Comparison of ENCODE assay signal across 1 cellular context in the genomic region with DNA sequence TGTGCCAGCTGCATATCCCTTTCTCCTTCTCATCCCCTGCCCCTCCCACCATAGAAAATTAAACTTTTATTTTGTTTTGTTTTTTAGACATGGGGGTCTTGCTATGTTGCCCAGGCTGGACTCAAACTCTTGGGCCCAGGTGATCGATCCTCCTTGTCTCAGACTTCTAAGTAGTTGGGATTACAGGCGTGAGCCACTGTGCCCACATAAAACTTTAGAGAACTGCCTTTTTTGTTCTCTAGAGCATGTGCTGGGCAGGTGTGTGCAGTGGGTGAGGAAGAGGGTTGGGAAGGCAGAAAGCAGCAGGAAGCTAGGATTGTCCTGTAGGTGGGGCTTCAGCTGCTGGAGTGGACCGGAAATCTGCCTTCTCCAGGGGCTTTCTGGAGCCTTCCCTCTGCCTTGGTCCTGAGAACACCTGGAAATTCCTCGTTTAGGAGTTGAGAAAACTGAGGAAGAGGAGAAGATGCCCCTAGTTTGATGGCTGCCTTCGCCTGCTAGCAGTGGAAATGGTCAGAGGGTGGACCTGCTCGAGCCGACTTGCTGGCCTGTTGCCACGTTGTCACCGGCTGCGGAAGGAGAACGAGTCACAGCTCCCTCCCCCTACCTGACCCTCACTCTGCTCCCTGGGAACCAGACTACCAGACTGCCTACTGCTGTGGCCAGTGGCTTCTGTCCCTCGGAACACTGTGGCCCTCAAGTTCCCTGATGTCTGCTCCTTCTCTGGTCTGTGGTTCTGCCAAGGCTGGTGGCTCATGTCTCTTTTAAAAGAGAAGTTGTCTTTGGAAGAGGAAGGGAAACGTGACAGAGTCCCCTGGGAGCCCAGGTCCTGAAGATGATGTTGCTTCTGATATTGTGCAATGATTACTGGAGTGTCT.
TF ChIP-seq lines count a peak whose summit lies in the region.

No MANE protein-coding gene starts in this region.

TF ChIP-seq in K562, 482 proteins besides CTCF, POLR2A, EP300 and RAD21 (continued from another document and continues in another):
- TF ChIP-seq, protein P1, sequence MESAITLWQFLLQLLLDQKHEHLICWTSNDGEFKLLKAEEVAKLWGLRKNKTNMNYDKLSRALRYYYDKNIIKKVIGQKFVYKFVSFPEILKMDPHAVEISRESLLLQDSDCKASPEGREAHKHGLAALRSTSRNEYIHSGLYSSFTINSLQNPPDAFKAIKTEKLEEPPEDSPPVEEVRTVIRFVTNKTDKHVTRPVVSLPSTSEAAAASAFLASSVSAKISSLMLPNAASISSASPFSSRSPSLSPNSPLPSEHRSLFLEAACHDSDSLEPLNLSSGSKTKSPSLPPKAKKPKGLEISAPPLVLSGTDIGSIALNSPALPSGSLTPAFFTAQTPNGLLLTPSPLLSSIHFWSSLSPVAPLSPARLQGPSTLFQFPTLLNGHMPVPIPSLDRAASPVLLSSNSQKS (CRISPR knock-in tag; IDR thresholded peaks at IDR 0.05), result no peak
- TF ChIP-seq ZC3H11A (IDR thresholded peaks at IDR 0.05; ENCODE audit: low read depth, low read length) (no peak), ZNF780A (CRISPR knock-in tag; IDR thresholded peaks at IDR 0.05) (no peak), RBM22 (IDR thresholded peaks at IDR 0.05; ENCODE audit: low read depth, low read length, poor library complexity, severe bottlenecking) (no peak), SP2 (IDR thresholded peaks at IDR 0.05; ENCODE audit: extremely low read depth, low read depth, low read length, poor library complexity, severe bottlenecking) (no peak), PCBP2 (IDR thresholded peaks at IDR 0.05; ENCODE audit: low read depth, low read length, poor library complexity, severe bottlenecking) (no peak), ZNF174 (CRISPR knock-in tag; IDR thresholded peaks at IDR 0.05) (no peak), CHD1 (IDR thresholded peaks at IDR 0.05; ENCODE audit: low read length) (no peak), CEBPB (tag; IDR thresholded peaks at IDR 0.05) (peak; percentile 89), CREB3L1 (IDR thresholded peaks at IDR 0.05; ENCODE audit: borderline replicate concordance, low read depth) (peak; percentile 93), YBX1 (IDR thresholded peaks at IDR 0.05) (no peak), ETV5 (CRISPR knock-in tag; IDR thresholded peaks at IDR 0.05; ENCODE audit: low read depth) (0 out of 2 replicates have a peak, but pooled peaks have one; percentile 35), PRMT5 (CRISPR knock-in tag; IDR thresholded peaks at IDR 0.05) (no peak), TFE3 (CRISPR knock-in tag; IDR thresholded peaks at IDR 0.05) (no peak), SMARCB1 (IDR thresholded peaks at IDR 0.05; ENCODE audit: insufficient read length, low read depth) (no peak), GMEB1 (CRISPR knock-in tag; IDR thresholded peaks at IDR 0.05) (no peak), ZNF354B (CRISPR knock-in tag; IDR thresholded peaks at IDR 0.05) (no peak), HDAC8 (tag; IDR thresholded peaks at IDR 0.05) (no peak), SRSF1 (IDR thresholded peaks at IDR 0.05; ENCODE audit: low read depth, low read length) (no peak), ZFP1 (CRISPR knock-in tag; IDR thresholded peaks at IDR 0.05) (no peak), TCF15 (CRISPR knock-in tag; IDR thresholded peaks at IDR 0.05) (no peak), NEUROD1 (IDR thresholded peaks at IDR 0.05; ENCODE audit: borderline replicate concordance, low read depth, low read length, partially characterized antibody) (no peak), TGIF2 (CRISPR knock-in tag; IDR thresholded peaks at IDR 0.05) (no peak), RAD51 (IDR thresholded peaks at IDR 0.05; ENCODE audit: borderline replicate concordance, low read depth) (no peak), ARID1B (IDR thresholded peaks at IDR 0.05) (no peak), L3MBTL2 (IDR thresholded peaks at IDR 0.05) (peak; percentile 77), ZNF282 (CRISPR knock-in tag; IDR thresholded peaks at IDR 0.05) (no peak), HIVEP1 (CRISPR knock-in tag; IDR thresholded peaks at IDR 0.05) (no peak), NFE2L1 (tag; IDR thresholded peaks at IDR 0.05; ENCODE audit: borderline replicate concordance, low read depth) (no peak), POLR2B (IDR thresholded peaks at IDR 0.05; ENCODE audit: low read depth, partially characterized antibody) (no peak), E2F6 (IDR thresholded peaks at IDR 0.05; ENCODE audit: borderline replicate concordance in 1 of 2, extremely low read depth in 1 of 2, insufficient read depth in 1 of 2, insufficient read length in 1 of 2, low read depth in 1 of 2, low read length in 1 of 2, poor library complexity in 1 of 2, severe bottlenecking in 1 of 2) (peak in 1 of 2 experiments; percentile 29), ZNF124 (CRISPR knock-in tag; IDR thresholded peaks at IDR 0.05) (no peak), RBM14 (IDR thresholded peaks at IDR 0.05; ENCODE audit: borderline replicate concordance, insufficient read depth, low read depth, low read length) (no peak)
- TF ChIP-seq, protein P2, sequence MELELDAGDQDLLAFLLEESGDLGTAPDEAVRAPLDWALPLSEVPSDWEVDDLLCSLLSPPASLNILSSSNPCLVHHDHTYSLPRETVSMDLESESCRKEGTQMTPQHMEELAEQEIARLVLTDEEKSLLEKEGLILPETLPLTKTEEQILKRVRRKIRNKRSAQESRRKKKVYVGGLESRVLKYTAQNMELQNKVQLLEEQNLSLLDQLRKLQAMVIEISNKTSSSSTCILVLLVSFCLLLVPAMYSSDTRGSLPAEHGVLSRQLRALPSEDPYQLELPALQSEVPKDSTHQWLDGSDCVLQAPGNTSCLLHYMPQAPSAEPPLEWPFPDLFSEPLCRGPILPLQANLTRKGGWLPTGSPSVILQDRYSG (tag; conservative IDR thresholded peaks at IDR 0.05; ENCODE audit: low read depth), result no peak
- TF ChIP-seq, protein P3, sequence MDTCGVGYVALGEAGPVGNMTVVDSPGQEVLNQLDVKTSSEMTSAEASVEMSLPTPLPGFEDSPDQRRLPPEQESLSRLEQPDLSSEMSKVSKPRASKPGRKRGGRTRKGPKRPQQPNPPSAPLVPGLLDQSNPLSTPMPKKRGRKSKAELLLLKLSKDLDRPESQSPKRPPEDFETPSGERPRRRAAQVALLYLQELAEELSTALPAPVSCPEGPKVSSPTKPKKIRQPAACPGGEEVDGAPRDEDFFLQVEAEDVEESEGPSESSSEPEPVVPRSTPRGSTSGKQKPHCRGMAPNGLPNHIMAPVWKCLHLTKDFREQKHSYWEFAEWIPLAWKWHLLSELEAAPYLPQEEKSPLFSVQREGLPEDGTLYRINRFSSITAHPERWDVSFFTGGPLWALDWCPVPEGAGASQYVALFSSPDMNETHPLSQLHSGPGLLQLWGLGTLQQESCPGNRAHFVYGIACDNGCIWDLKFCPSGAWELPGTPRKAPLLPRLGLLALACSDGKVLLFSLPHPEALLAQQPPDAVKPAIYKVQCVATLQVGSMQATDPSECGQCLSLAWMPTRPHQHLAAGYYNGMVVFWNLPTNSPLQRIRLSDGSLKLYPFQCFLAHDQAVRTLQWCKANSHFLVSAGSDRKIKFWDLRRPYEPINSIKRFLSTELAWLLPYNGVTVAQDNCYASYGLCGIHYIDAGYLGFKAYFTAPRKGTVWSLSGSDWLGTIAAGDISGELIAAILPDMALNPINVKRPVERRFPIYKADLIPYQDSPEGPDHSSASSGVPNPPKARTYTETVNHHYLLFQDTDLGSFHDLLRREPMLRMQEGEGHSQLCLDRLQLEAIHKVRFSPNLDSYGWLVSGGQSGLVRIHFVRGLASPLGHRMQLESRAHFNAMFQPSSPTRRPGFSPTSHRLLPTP (IDR thresholded peaks at IDR 0.05; ENCODE audit: borderline replicate concordance, extremely low read depth, insufficient read length), result no peak
- TF ChIP-seq, protein P4, sequence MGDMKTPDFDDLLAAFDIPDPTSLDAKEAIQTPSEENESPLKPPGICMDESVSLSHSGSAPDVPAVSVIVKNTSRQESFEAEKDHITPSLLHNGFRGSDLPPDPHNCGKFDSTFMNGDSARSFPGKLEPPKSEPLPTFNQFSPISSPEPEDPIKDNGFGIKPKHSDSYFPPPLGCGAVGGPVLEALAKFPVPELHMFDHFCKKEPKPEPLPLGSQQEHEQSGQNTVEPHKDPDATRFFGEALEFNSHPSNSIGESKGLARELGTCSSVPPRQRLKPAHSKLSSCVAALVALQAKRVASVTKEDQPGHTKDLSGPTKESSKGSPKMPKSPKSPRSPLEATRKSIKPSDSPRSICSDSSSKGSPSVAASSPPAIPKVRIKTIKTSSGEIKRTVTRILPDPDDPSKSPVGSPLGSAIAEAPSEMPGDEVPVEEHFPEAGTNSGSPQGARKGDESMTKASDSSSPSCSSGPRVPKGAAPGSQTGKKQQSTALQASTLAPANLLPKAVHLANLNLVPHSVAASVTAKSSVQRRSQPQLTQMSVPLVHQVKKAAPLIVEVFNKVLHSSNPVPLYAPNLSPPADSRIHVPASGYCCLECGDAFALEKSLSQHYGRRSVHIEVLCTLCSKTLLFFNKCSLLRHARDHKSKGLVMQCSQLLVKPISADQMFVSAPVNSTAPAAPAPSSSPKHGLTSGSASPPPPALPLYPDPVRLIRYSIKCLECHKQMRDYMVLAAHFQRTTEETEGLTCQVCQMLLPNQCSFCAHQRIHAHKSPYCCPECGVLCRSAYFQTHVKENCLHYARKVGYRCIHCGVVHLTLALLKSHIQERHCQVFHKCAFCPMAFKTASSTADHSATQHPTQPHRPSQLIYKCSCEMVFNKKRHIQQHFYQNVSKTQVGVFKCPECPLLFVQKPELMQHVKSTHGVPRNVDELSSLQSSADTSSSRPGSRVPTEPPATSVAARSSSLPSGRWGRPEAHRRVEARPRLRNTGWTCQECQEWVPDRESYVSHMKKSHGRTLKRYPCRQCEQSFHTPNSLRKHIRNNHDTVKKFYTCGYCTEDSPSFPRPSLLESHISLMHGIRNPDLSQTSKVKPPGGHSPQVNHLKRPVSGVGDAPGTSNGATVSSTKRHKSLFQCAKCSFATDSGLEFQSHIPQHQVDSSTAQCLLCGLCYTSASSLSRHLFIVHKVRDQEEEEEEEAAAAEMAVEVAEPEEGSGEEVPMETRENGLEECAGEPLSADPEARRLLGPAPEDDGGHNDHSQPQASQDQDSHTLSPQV (IDR thresholded peaks at IDR 0.05), result no peak
- TF ChIP-seq, protein P5, sequence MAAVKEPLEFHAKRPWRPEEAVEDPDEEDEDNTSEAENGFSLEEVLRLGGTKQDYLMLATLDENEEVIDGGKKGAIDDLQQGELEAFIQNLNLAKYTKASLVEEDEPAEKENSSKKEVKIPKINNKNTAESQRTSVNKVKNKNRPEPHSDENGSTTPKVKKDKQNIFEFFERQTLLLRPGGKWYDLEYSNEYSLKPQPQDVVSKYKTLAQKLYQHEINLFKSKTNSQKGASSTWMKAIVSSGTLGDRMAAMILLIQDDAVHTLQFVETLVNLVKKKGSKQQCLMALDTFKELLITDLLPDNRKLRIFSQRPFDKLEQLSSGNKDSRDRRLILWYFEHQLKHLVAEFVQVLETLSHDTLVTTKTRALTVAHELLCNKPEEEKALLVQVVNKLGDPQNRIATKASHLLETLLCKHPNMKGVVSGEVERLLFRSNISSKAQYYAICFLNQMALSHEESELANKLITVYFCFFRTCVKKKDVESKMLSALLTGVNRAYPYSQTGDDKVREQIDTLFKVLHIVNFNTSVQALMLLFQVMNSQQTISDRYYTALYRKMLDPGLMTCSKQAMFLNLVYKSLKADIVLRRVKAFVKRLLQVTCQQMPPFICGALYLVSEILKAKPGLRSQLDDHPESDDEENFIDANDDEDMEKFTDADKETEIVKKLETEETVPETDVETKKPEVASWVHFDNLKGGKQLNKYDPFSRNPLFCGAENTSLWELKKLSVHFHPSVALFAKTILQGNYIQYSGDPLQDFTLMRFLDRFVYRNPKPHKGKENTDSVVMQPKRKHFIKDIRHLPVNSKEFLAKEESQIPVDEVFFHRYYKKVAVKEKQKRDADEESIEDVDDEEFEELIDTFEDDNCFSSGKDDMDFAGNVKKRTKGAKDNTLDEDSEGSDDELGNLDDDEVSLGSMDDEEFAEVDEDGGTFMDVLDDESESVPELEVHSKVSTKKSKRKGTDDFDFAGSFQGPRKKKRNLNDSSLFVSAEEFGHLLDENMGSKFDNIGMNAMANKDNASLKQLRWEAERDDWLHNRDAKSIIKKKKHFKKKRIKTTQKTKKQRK (IDR thresholded peaks at IDR 0.05; ENCODE audit: borderline replicate concordance, low read depth, low read length), result no peak
